Comparison of ENCODE assay signal across 11 cellular contexts in the genomic region with DNA sequence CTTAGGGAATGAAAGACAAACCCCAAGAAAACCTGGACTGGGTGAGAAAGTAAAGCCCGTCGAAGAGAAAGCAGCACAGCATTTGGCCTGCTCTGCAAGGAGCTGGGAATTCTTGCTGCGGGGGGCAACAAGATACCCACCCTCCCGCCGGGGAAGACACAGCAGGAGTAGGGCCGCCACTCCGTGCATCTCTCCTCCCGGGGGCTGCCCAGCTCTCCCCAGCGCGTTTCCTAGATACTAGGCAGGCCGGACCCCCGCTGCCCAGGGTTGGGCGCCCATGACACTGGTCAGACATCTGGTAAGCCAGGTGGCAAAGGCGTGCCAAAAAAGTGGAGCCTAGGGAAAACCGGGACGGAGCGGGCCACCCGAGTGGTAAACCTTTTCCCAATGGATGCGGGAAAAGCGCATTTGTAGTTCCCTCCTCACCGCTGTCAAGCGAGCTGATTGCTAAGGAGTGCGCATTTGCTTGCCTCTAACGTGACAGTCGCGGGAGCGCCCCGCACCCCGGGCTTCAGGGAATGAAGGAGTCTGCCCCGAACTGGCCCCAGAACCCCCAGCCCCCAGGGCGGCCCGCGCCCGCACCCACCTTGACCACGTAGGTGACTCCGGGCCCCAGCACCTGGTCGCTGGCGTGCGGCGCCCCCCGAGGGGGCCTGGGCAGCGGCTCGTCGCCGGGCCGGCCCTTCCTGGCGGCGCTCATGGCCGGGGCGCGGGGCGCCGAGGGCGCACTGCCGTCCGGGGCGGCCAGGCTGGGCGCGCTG. TPM values are rescaled to one million over a fixed set of nuclear protein-coding genes. Genes with fewer than 3 reads are reported as not detected.
A peak's percentile ranks its signal among the peaks of the same experiment; 100 is the strongest.
DNase-seq lines count a peak whose midpoint lies in the region; TF ChIP-seq lines count a peak whose summit lies in the region.
"Had no signal": no experiment of that assay in that cellular context is flagged by ENCODE, and none has a peak within 500 bp of the region (broad histone marks: within the 10 kb centered on the region; RNA-seq: fewer than 3 reads in every experiment).

No MANE protein-coding gene starts in this region.

- in situ Hi-C loops in brain microvascular endothelial cell (cut with HindIII; ENCODE audit: low pct_ligation_motif_present, low sequenced_read_pairs) = no loop called here

- DNase-seq in DMS 273 (lab: John Stamatoyannopoulos, UW; ENCODE audit: unreplicated experiment) = peak; percentile 41
- DNase-seq in DMS 273 treated with DMSO at 0.1 percent for 48 hours (lab: John Stamatoyannopoulos, UW) = no peak
- no peak for DNase-seq in brain microvascular endothelial cell
- peak; percentile 27 for DNase-seq in kidney tubule cell (ENCODE audit: low spot score)
- no peak for DNase-seq in testis
- no peak for DNase-seq in central memory CD4-positive, alpha-beta T cell
- DNase-seq in foreskin melanocyte = no peak
- DNase-seq in pons (ENCODE audit: low spot score) = no peak
- DNase-seq: left cardiac atrium had no signal

- intact Hi-C loops in testis (cut with DNase I; ENCODE audit: low total_unique reads) = no loop called here

- H3K27me3 ChIP-seq in brain microvascular endothelial cell (replicated peaks) (no peaks in the 10 kb centered on the region), testis (no peaks in the 10 kb centered on the region)

- H3K27ac ChIP-seq in brain microvascular endothelial cell (peak overlapping the region; percentile 56), testis (no peak overlapping the region)
- H3K27ac ChIP-seq: 22Rv1 had no signal

- no peak for TF ChIP-seq CTCF in brain microvascular endothelial cell (IDR thresholded peaks at IDR 0.05; ENCODE audit: low read depth, low read length, missing control alignments)
- no peak for TF ChIP-seq CTCF in testis (IDR thresholded peaks at IDR 0.05)

- no peak for TF ChIP-seq POLR2A in testis (IDR thresholded peaks at IDR 0.05)

- H3K4me1 ChIP-seq in testis = peaks cover 4% of the 10 kb centered on the region

- WGBS in testis, 2 donors = 7 to 28% methylated on average over 10 to 51 of the region's 59 CpGs

- no peaks in the 10 kb centered on the region for H3K36me3 ChIP-seq in brain microvascular endothelial cell (replicated peaks)
- no peaks in the 10 kb centered on the region for H3K36me3 ChIP-seq in testis (ENCODE audit: low read depth, missing control alignments)

- H3K4me3 ChIP-seq in brain microvascular endothelial cell (ENCODE audit: low read depth, low read length) = peak overlapping the region; percentile 83
- peak overlapping the region; percentile 4 to 32 for H3K4me3 ChIP-seq in testis

- H3K9me3 ChIP-seq in testis = no peaks in the 10 kb centered on the region

RNA-seq across cellular contexts. Expression of a gene that starts 1.0 kb away (rescaled TPM):
- under 1 TPM; 0.37 to 0.87 TPM for total RNA-seq in testis
- 0.82 TPM for polyA plus RNA-seq in testis (ENCODE audit: insufficient read depth, low read depth, low replicate concordance)
- total RNA-seq: activated T-helper 1 cell treated with anti-CD3 and anti-CD28 coated beads, Interleukin-12 subunit alpha, Interleukin-12 subunit beta, Interleukin-2, Interleukin-4 antibody, amounts not matched to agents 30 ng/mL and 10 ng/mL and 1 ng/mL, durations not matched to agents 14 hours and 24 hours and 36 hours had no signal

Comparison
In these comparisons a context has a peak if more than half of its experiments do, and no peak if none do; other contexts are left out.
1. DNase-seq: peak in DMS 273 (single experiment) and kidney tubule cell (single experiment); none in DMS 273 treated with DMSO at 0.1 percent for 48 hours (single experiment), brain microvascular endothelial cell (single experiment), testis (single experiment), central memory CD4-positive, alpha-beta T cell (single experiment), foreskin melanocyte (single experiment) and pons (single experiment).